10 cellular contexts compared by ENCODE assay signal in genomic region chr16:68299571-68300453, GRCh38. TPM values are rescaled to one million over a fixed set of nuclear protein-coding genes. Genes with fewer than 3 reads are reported as not detected.
DNase-seq lines count a peak whose midpoint lies in the region; ATAC-seq and TF ChIP-seq lines count a peak whose summit lies in the region.
"Had no signal": no experiment of that assay in that cellular context is flagged by ENCODE, and none has a peak within 500 bp of the region (broad histone marks: within the 10 kb centered on the region; RNA-seq: fewer than 3 reads in every experiment).

No MANE protein-coding gene starts in this region.

- no peak for ATAC-seq in effector memory CD8-positive, alpha-beta T cell (replicated peaks)
- ATAC-seq in GM19328 (IDR thresholded peaks at IDR 0.05; ENCODE audit: unreplicated experiment): no peak

- H3K27me3 ChIP-seq in neural progenitor cell: no peaks in the 10 kb centered on the region
- no peaks in the 10 kb centered on the region for H3K27me3 ChIP-seq in spleen (replicated peaks in 1 of 7)

- CTCF ChIA-PET in Calu3 (lab: Charles Lee): interaction anchor here (0.6 to 1.1 kb wide), 2 partner anchors 13 to 20 kb away, joined by 3 read pairs; no protein-coding TSS in a partner anchor

- no peaks in the 10 kb centered on the region for H3K79me2 ChIP-seq in neural progenitor cell (ENCODE audit: low read depth)

- no peak overlapping the region for H3K4me2 ChIP-seq in neural progenitor cell

- peaks cover 11% of the 10 kb centered on the region for H4K20me1 ChIP-seq in neural progenitor cell (ENCODE audit: low read depth)

- H3K4me3 ChIP-seq in neural progenitor cell (no peak overlapping the region), spleen (no peak overlapping the region)

- DNase-seq in Calu3: no peak
- DNase-seq in NCI-H82 treated with DMSO at 0.1 percent for 48 hours (lab: John Stamatoyannopoulos, UW; ENCODE audit: unreplicated experiment): peak; percentile 59
- no peak for DNase-seq in effector memory CD8-positive, alpha-beta T cell
- DNase-seq in neural progenitor cell (ENCODE audit: low spot score): no peak
- DNase-seq in spleen: no peak
- no peak for DNase-seq in NCI-H2196 (lab: John Stamatoyannopoulos, UW; ENCODE audit: unreplicated experiment)
- no peak for DNase-seq in NCI-H524 (lab: John Stamatoyannopoulos, UW)
- DNase-seq: activated CD8-positive, alpha-beta memory T cell treated with anti-CD3 and anti-CD28 coated beads for 24 hours; DND-41 had no signal

- H3K36me3 Mint-ChIP-seq in Calu3 (ENCODE audit: insufficient read depth, unreplicated experiment) (peaks cover 64% of the 10 kb centered on the region), neural progenitor cell (peaks cover 24% of the 10 kb centered on the region)
- H3K36me3 Mint-ChIP-seq in effector memory CD8-positive, alpha-beta T cell (ENCODE audit: insufficient read depth): peaks cover 87% of the 10 kb centered on the region

- intact Hi-C loops in Calu3 (cut with micrococcal nuclease; ENCODE audit: unreplicated experiment) (no loop called here), spleen (cut with DNase I; ENCODE audit: low total_unique reads) (no loop called here)

- H3K9me3 ChIP-seq in neural progenitor cell (ENCODE audit: low read depth): no peaks in the 10 kb centered on the region
- no peaks in the 10 kb centered on the region for H3K9me3 ChIP-seq in spleen

- no peaks in the 10 kb centered on the region for H3K4me1 ChIP-seq in neural progenitor cell
- peaks cover 0 to 50% (median 16%) of the 10 kb centered on the region in 6 donors for H3K4me1 ChIP-seq in spleen

- H3K27ac ChIP-seq in neural progenitor cell (peak overlapping the region; percentile 55), spleen (peak overlapping the region in 3 of 8 donors; percentile 44 to 58 (median 51))

- H3K27me3 Mint-ChIP-seq in Calu3 (ENCODE audit: unreplicated experiment) (no peaks in the 10 kb centered on the region), neural progenitor cell (ENCODE audit: insufficient read depth, low read depth) (no peaks in the 10 kb centered on the region)
- no peaks in the 10 kb centered on the region for H3K27me3 Mint-ChIP-seq in effector memory CD8-positive, alpha-beta T cell

- TF ChIP-seq POLR2A in spleen (IDR thresholded peaks at IDR 0.05): no peak

- H3K27ac Mint-ChIP-seq in Calu3 (ENCODE audit: unreplicated experiment) (no peak overlapping the region), neural progenitor cell (no peak overlapping the region)
- H3K27ac Mint-ChIP-seq in effector memory CD8-positive, alpha-beta T cell: peak overlapping the region; percentile 25 to 54

- no peaks in the 10 kb centered on the region for H3K9me3 Mint-ChIP-seq in Calu3 (ENCODE audit: low read depth, unreplicated experiment)
- H3K9me3 Mint-ChIP-seq in effector memory CD8-positive, alpha-beta T cell: no peaks in the 10 kb centered on the region
- no peaks in the 10 kb centered on the region for H3K9me3 Mint-ChIP-seq in neural progenitor cell

- 84 to 89% (median 86%) methylated on average over 11 of the region's 11 CpGs for WGBS in spleen, 5 donors

- H3K4me3 Mint-ChIP-seq in Calu3 (ENCODE audit: low read depth, unreplicated experiment): no peak overlapping the region
- no peak overlapping the region for H3K4me3 Mint-ChIP-seq in effector memory CD8-positive, alpha-beta T cell
- no peak overlapping the region for H3K4me3 Mint-ChIP-seq in neural progenitor cell

- H3K4me1 Mint-ChIP-seq in Calu3 (ENCODE audit: low read depth, unreplicated experiment): no peaks in the 10 kb centered on the region
- H3K4me1 Mint-ChIP-seq in effector memory CD8-positive, alpha-beta T cell (ENCODE audit: low read depth in 2 of 2): peaks cover 1 to 5% of the 10 kb centered on the region in 2 donors
- H3K4me1 Mint-ChIP-seq in neural progenitor cell: peaks cover 19% of the 10 kb centered on the region

- H3K36me3 ChIP-seq in neural progenitor cell (no peaks in the 10 kb centered on the region), spleen (peaks cover 0 to 100% (median 96%) of the 10 kb centered on the region in 6 donors)

- H3K9ac ChIP-seq in neural progenitor cell: no peak overlapping the region

- TF ChIP-seq CTCF in Calu3 (IDR thresholded peaks at IDR 0.05; ENCODE audit: unreplicated experiment) (no peak), neural progenitor cell (IDR thresholded peaks at IDR 0.05) (no peak), spleen (IDR thresholded peaks at IDR 0.05 in 8 of 11, conservative IDR thresholded peaks at IDR 0.05 in 3 of 11) (no peak)

- H3F3A ChIP-seq in neural progenitor cell (ENCODE audit: low read depth): peaks cover 8% of the 10 kb centered on the region

- H2AFZ ChIP-seq in neural progenitor cell (replicated peaks): no peak overlapping the region

- TSS peak; percentile 20 for BruUV-seq in Calu3 (replicated peaks; lab: Mats Ljungman, UMichigan)

RNA-seq across cellular contexts. Expression of gene SLC7A6OS, which starts 10.9 kb away (rescaled TPM):
- total RNA-seq in Calu3 (2022) (28.4 and 34.9 TPM in 2 replicates), neural progenitor cell (ENCODE audit: low replicate concordance) (18.7 and 18.8 TPM in 2 replicates), spleen (10 to 100 TPM; 17.6 to 30.6 (median 26.6) TPM)
- polyA plus RNA-seq in spleen: 10 to 100 TPM in 1 of 3 donors, 1 to 10 TPM in 2; 7.5 to 10.6 (median 8.5) TPM

RNA-seq across cellular contexts. Expression of gene PRMT7, which starts 11.0 kb away (rescaled TPM):
- 49.4 and 57.8 TPM in 2 replicates for total RNA-seq in Calu3 (2022)
- 70.2 and 79.7 TPM in 2 replicates for total RNA-seq in neural progenitor cell (ENCODE audit: low replicate concordance)
- total RNA-seq in spleen: 10 to 100 TPM; 31.9 to 66.4 (median 42.8) TPM
- 10 to 100 TPM; 25.0 to 48.2 (median 40.5) TPM for polyA plus RNA-seq in spleen

RNA-seq across cellular contexts. Expression of gene SLC7A6, which starts 35.5 kb away (rescaled TPM):
- total RNA-seq in Calu3 (2022): 38.3 and 45.4 TPM in 2 replicates
- 5.6 and 13.7 TPM in 2 replicates for total RNA-seq in neural progenitor cell (ENCODE audit: low replicate concordance)
- 10 to 100 TPM; 24.9 to 62.8 (median 50.7) TPM for total RNA-seq in spleen
- 10 to 100 TPM in 2 of 3 donors, 1 to 10 TPM in 1; 9.8 to 12.3 (median 11.6) TPM for polyA plus RNA-seq in spleen

RNA-seq across cellular contexts. Expression of gene PLA2G15, which starts 54.6 kb away (rescaled TPM):
- 16.9 and 22.5 TPM in 2 replicates for total RNA-seq in Calu3 (2022)
- 3.8 and 11.7 TPM in 2 replicates for total RNA-seq in neural progenitor cell (ENCODE audit: low replicate concordance)
- 10 to 100 TPM; 26.1 to 40.4 (median 35.7) TPM for total RNA-seq in spleen
- polyA plus RNA-seq in spleen: 1 to 10 TPM; 6.3 to 8.5 (median 7.9) TPM

Comparison
In these comparisons a context has a peak if more than half of its experiments do, and no peak if none do; other contexts are left out.
1. H3K27ac Mint-ChIP-seq: peak in effector memory CD8-positive, alpha-beta T cell (2 of 2); none in Calu3 (single experiment) and neural progenitor cell (single experiment).